ENCODE assay signal across 2 cellular contexts in the genomic region with DNA sequence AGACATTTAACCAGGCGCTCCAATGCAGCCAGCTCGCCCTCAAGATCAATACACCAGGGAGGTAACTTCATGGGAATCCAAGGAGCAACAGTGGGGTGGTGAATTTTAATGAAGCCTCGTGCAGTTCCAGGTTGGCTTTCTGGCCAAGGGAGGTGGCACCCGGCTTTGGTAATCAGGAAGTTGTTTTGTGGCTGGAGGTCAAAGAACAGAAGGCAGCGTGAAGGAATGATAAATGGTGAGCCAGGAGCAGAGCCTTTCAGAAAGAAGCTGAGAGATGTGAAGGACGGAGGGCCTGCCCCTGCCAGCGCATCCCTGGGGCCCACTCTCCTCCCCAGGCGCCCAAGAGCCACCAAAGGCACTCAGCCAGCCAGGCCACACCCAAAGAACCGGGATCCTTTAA.
TF ChIP-seq lines count a peak whose summit lies in the region.

No MANE protein-coding gene starts in this region.

TF ChIP-seq in SK-N-SH, 30 proteins besides CTCF, POLR2A, EP300 and RAD21 (continued from another document):
- TF ChIP-seq USF2 (IDR thresholded peaks at IDR 0.05; ENCODE audit: borderline replicate concordance, low read depth, low read length) (no peak), FOXJ3 (CRISPR knock-in tag; IDR thresholded peaks at IDR 0.05) (no peak), SIN3A (IDR thresholded peaks at IDR 0.05; ENCODE audit: borderline replicate concordance, low read depth, low read length) (no peak), MEF2A (IDR thresholded peaks at IDR 0.05; ENCODE audit: borderline replicate concordance, low read depth) (no peak), TEAD4 (IDR thresholded peaks at IDR 0.05; ENCODE audit: borderline replicate concordance, insufficient read depth) (no peak), GATA2 (CRISPR knock-in tag; IDR thresholded peaks at IDR 0.05) (no peak), GABPA (IDR thresholded peaks at IDR 0.05; ENCODE audit: low read depth) (no peak), ELF1 (IDR thresholded peaks at IDR 0.05) (no peak)

TF ChIP-seq in SK-N-SH treated with all-trans-retinoic acid at 6 μM for 48 hours, 23 proteins besides CTCF, POLR2A, EP300 and RAD21 (continued from another document):
- TF ChIP-seq, protein P1, sequence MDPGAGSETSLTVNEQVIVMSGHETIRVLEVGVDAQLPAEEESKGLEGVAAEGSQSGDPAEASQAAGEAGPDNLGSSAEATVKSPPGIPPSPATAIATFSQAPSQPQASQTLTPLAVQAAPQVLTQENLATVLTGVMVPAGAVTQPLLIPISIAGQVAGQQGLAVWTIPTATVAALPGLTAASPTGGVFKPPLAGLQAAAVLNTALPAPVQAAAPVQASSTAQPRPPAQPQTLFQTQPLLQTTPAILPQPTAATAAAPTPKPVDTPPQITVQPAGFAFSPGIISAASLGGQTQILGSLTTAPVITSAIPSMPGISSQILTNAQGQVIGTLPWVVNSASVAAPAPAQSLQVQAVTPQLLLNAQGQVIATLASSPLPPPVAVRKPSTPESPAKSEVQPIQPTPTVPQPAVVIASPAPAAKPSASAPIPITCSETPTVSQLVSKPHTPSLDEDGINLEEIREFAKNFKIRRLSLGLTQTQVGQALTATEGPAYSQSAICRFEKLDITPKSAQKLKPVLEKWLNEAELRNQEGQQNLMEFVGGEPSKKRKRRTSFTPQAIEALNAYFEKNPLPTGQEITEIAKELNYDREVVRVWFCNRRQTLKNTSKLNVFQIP (CRISPR knock-in tag; IDR thresholded peaks at IDR 0.05; ENCODE audit: borderline replicate concordance, low read depth) = no peak
- no peak for TF ChIP-seq ARNTL (CRISPR knock-in tag; IDR thresholded peaks at IDR 0.05; ENCODE audit: borderline replicate concordance, low read depth)
- no peak for TF ChIP-seq ZC3H10 (CRISPR knock-in tag; IDR thresholded peaks at IDR 0.05)
- no peak for TF ChIP-seq ISL1 (CRISPR knock-in tag; IDR thresholded peaks at IDR 0.05)
- TF ChIP-seq PPARA (CRISPR knock-in tag; IDR thresholded peaks at IDR 0.05; ENCODE audit: borderline replicate concordance) = no peak
- no peak for TF ChIP-seq ZNF70 (CRISPR knock-in tag; IDR thresholded peaks at IDR 0.05)
- no peak for TF ChIP-seq TSHZ2 (CRISPR knock-in tag; IDR thresholded peaks at IDR 0.05)
